9 cellular contexts compared by ENCODE assay signal in the genomic region with DNA sequence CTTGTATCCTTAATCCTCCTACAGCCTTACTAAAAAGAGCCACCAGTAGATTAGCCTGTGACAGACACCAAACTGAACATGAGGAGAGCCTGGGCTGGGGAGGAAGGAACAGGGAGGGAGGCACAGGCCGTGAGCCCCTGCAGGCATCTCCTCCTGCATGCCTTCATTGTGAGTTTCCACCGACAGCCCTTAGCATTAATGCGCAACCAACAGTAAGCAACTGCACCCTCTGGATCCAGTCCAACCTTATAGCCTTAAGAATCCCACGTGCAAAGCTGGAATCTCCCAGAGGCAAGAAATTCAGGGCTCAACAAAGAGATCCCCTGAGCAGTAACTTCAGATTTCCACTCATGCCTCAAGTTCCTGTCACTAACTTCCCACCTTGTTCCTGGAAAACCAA.
DNase-seq lines count a peak whose midpoint lies in the region; ATAC-seq and TF ChIP-seq lines count a peak whose summit lies in the region.
"Had no signal": no experiment of that assay in that cellular context is flagged by ENCODE, and none has a peak within 500 bp of the region (broad histone marks: within the 10 kb centered on the region; RNA-seq: fewer than 3 reads in every experiment).

No MANE protein-coding gene starts in this region.

- intact Hi-C loops in mucosa of descending colon (cut with DNase I, micrococcal nuclease), result no loop called here

- in situ Hi-C loops in brain microvascular endothelial cell (cut with HindIII; ENCODE audit: low pct_ligation_motif_present, low sequenced_read_pairs), result no loop called here

- H3K4me3 ChIP-seq in brain microvascular endothelial cell (ENCODE audit: low read depth, low read length), result no peak overlapping the region
- no peak overlapping the region for H3K4me3 ChIP-seq in mucosa of descending colon

- peaks cover 5% of the 10 kb centered on the region for H3K36me3 ChIP-seq in brain microvascular endothelial cell (replicated peaks)
- no peaks in the 10 kb centered on the region for H3K36me3 ChIP-seq in mucosa of descending colon (ENCODE audit: low read depth)

- ATAC-seq in mucosa of descending colon, result no peak
- no peak for ATAC-seq in GM19351 (IDR thresholded peaks at IDR 0.05; ENCODE audit: unreplicated experiment)
- no peak for ATAC-seq in HG03139 (IDR thresholded peaks at IDR 0.05; ENCODE audit: unreplicated experiment)

- peak overlapping the region; percentile 98 for H3K27ac ChIP-seq in brain microvascular endothelial cell

- H3K4me1 ChIP-seq in mucosa of descending colon (ENCODE audit: low read depth), result peaks cover 63% of the 10 kb centered on the region

- TF ChIP-seq CTCF in brain microvascular endothelial cell (IDR thresholded peaks at IDR 0.05; ENCODE audit: low read depth, low read length, missing control alignments) (no peak), mucosa of descending colon (IDR thresholded peaks at IDR 0.05) (no peak)

- DNase-seq in AG08395 (ENCODE audit: low spot score), result peak; percentile 44
- peak; percentile 82 for DNase-seq in LHCN-M2 (ENCODE audit: low read depth)
- peak; percentile 91 for DNase-seq in brain microvascular endothelial cell
- DNase-seq in mucosa of descending colon, result peak in 2 of 3 donors; percentile 37 to 51
- no peak for DNase-seq in NCI-H146 treated with DMSO at 0.1 percent for 48 hours (lab: John Stamatoyannopoulos, UW; ENCODE audit: unreplicated experiment)
- no peak for DNase-seq in COLO829 (ENCODE audit: low spot score)
- DNase-seq: NCI-H345 had no signal

- no peaks in the 10 kb centered on the region for H3K9me3 ChIP-seq in mucosa of descending colon

- no peaks in the 10 kb centered on the region for H3K27me3 ChIP-seq in brain microvascular endothelial cell (replicated peaks)

Comparison
In these comparisons a context has a peak if more than half of its experiments do, and no peak if none do; other contexts are left out.
1. DNase-seq: peak in AG08395 (single experiment), LHCN-M2 (single experiment), brain microvascular endothelial cell (single experiment) and mucosa of descending colon (2 of 3); none in NCI-H146 treated with DMSO at 0.1 percent for 48 hours (single experiment) and COLO829 (single experiment).